ENCODE assay signal across 8 cellular contexts in genomic region chr18:63367241-63367953, GRCh38. TPM values are rescaled to one million over a fixed set of nuclear protein-coding genes. Genes with fewer than 3 reads are reported as not detected.
DNase-seq lines count a peak whose midpoint lies in the region; ATAC-seq and TF ChIP-seq lines count a peak whose summit lies in the region.

No MANE protein-coding gene starts in this region.

- no peaks in the 10 kb centered on the region for H3K27me3 ChIP-seq in kidney epithelial cell (ENCODE audit: control insufficient read depth, insufficient read depth, low read length)

- H3K4me3 ChIP-seq in kidney epithelial cell (ENCODE audit: low read depth, low read length), result peak overlapping the region; percentile 93

- DNase-seq in Ammon's horn (ENCODE audit: low spot score), result peak; percentile 93
- DNase-seq in NCI-H446 treated with DMSO at 0.1 percent for 48 hours (lab: John Stamatoyannopoulos, UW), result peak; percentile 93
- DNase-seq in activated CD4-positive, alpha-beta T cell treated with anti-CD3 and anti-CD28 coated beads for 24 hours (ENCODE audit: low read depth in 2 of 2), result peak; percentile 73 to 78
- DNase-seq in kidney epithelial cell (ENCODE audit: low read depth), result peak; percentile 91
- peak; percentile 89 for DNase-seq in stimulated activated CD4-positive, alpha-beta T cell treated with anti-CD3 and anti-CD28 coated beads, Interleukin-15, amount 100 ng/mL, for 24 hours

- TF ChIP-seq CTCF in kidney epithelial cell (IDR thresholded peaks at IDR 0.05; ENCODE audit: insufficient read depth, low read length, poor library complexity, severe bottlenecking), result no peak

- peak; percentile 71 for TF ChIP-seq POLR2A in GM19099 (IDR thresholded peaks at IDR 0.05; ENCODE audit: extremely low read depth, insufficient read length, low read depth)

- H3K27ac ChIP-seq in cingulate gyrus (ENCODE audit: low read depth, low read length), result peak overlapping the region; percentile 93

- no peaks in the 10 kb centered on the region for H3K36me3 ChIP-seq in kidney epithelial cell (ENCODE audit: control insufficient read depth, insufficient read depth, low read length)

- peak; percentile 80 for ATAC-seq in HG03378 (IDR thresholded peaks at IDR 0.05; ENCODE audit: unreplicated experiment)

RNA-seq across cellular contexts. Expression of gene KDSR, which starts 0.4 kb away (rescaled TPM):
- total RNA-seq in kidney epithelial cell, result 32.1 and 36.3 TPM in 2 replicates

RNA-seq across cellular contexts. Expression of gene BCL2, which starts 47.8 kb away (rescaled TPM):
- 5.2 and 8.4 TPM in 2 replicates for total RNA-seq in kidney epithelial cell

RNA-seq across cellular contexts. Expression of gene VPS4B, which starts 54.9 kb away (rescaled TPM):
- 56.6 and 63.8 TPM in 2 replicates for total RNA-seq in kidney epithelial cell

Comparison
In these comparisons a context has a peak if more than half of its experiments do, and no peak if none do; other contexts are left out.
1. Peak in every context shown above with its lines: DNase-seq, ATAC-seq, H3K4me3 ChIP-seq and H3K27ac ChIP-seq.